Comparison of ENCODE assay signal across 17 cellular contexts in genomic region chr14:68254669-68255527, GRCh38.
A peak's percentile ranks its signal among the peaks of the same experiment; 100 is the strongest.
DNase-seq lines count a peak whose midpoint lies in the region; ATAC-seq, FAIRE-seq and TF ChIP-seq lines count a peak whose summit lies in the region.
"Had no signal": no experiment of that assay in that cellular context is flagged by ENCODE, and none has a peak within 500 bp of the region (broad histone marks: within the 10 kb centered on the region; RNA-seq: fewer than 3 reads in every experiment).

No MANE protein-coding gene starts in this region.

- H3K27me3 ChIP-seq in HepG2 (ENCODE audit: control insufficient read depth in 1 of 2, insufficient read depth in 2 of 2, low read length in 2 of 2), result no peaks in the 10 kb centered on the region
- no peaks in the 10 kb centered on the region for H3K27me3 ChIP-seq in right lobe of liver
- no peaks in the 10 kb centered on the region for H3K27me3 ChIP-seq in muscle layer of colon (ENCODE audit: control insufficient read depth in 1 of 2, insufficient read depth in 2 of 2, low read length in 2 of 2)
- H3K27me3 ChIP-seq in vagina, result no peaks in the 10 kb centered on the region
- H3K27me3 ChIP-seq: Peyer's patch had no signal

- H3K9ac ChIP-seq in HepG2 (ENCODE audit: insufficient read depth, low read depth, low read length), result no peak overlapping the region
- H3K9ac ChIP-seq in muscle layer of colon (ENCODE audit: low read length), result no peak overlapping the region

- H3K36me3 Mint-ChIP-seq in WTC11, result no peaks in the 10 kb centered on the region
- H3K36me3 Mint-ChIP-seq in activated T-helper 1 cell treated with anti-CD3 and anti-CD28 coated beads, Interleukin-12 subunit alpha, Interleukin-12 subunit beta, Interleukin-2, Interleukin-4 antibody, amounts not matched to agents 30 ng/mL and 10 ng/mL and 1 ng/mL, durations not matched to agents 14 hours and 24 hours and 36 hours (ENCODE audit: low read depth), result no peaks in the 10 kb centered on the region
- H3K36me3 Mint-ChIP-seq: activated naive CD8-positive, alpha-beta T cell treated with anti-CD3 and anti-CD28 coated beads, Interleukin-2, amount 10 ng/mL, durations not matched to agents 7 days and 5 days had no signal

- POLR2A ChIA-PET in HepG2 (lab: Yijun Ruan, JAX) (interaction anchor here (0.9 kb wide), 1 partner anchor 543 kb away, joined by 3 read pairs; no protein-coding TSS in a partner anchor), WTC11 (lab: Charles Lee) (no interaction called here)

- TF ChIP-seq POLR2A in HepG2 (IDR thresholded peaks at IDR 0.05; ENCODE audit: insufficient read depth in 1 of 2, low read depth in 2 of 2, low read length in 2 of 2), result no peak
- no peak for TF ChIP-seq POLR2A in right lobe of liver (IDR thresholded peaks at IDR 0.05)
- TF ChIP-seq POLR2A in vagina (IDR thresholded peaks at IDR 0.05), result no peak

- CTCF ChIA-PET in HepG2 (lab: Yijun Ruan, JAX; ENCODE audit: low intra/inter-chr PET ratio, low total read pairs), result no interaction called here
- CTCF ChIA-PET in WTC11 (lab: Charles Lee), result no interaction called here

- H3K9me3 ChIP-seq in HepG2 (ENCODE audit: low read length) (no peaks in the 10 kb centered on the region), right lobe of liver (no peaks in the 10 kb centered on the region), muscle layer of colon (ENCODE audit: low read length) (no peaks in the 10 kb centered on the region), vagina (no peaks in the 10 kb centered on the region), mucosa of descending colon (no peaks in the 10 kb centered on the region)
- H3K9me3 ChIP-seq: Peyer's patch had no signal

- no peak overlapping the region for H3K4me3 ChIP-seq in HepG2 (replicated peaks in 1 of 3; ENCODE audit: insufficient read depth in 1 of 3, low read depth in 2 of 3, low read length in 3 of 3)
- no peak overlapping the region for H3K4me3 ChIP-seq in right lobe of liver
- no peak overlapping the region for H3K4me3 ChIP-seq in muscle layer of colon (ENCODE audit: low read depth in 1 of 2, low read length in 2 of 2)
- no peak overlapping the region for H3K4me3 ChIP-seq in vagina
- H3K4me3 ChIP-seq in mucosa of descending colon, result no peak overlapping the region
- H3K4me3 ChIP-seq: Peyer's patch had no signal

- H3K27ac ChIP-seq in HepG2 (ENCODE audit: extremely low read length, insufficient read depth, low read length) (peak overlapping the region; percentile 25), right lobe of liver (no peak overlapping the region), muscle layer of colon (ENCODE audit: low read depth, low read length) (peak overlapping the region; percentile 28), vagina (peak overlapping the region; percentile 7)
- H3K27ac ChIP-seq: Peyer's patch had no signal

- H3K9me3 Mint-ChIP-seq in WTC11, result no peaks in the 10 kb centered on the region
- no peaks in the 10 kb centered on the region for H3K9me3 Mint-ChIP-seq in activated T-helper 1 cell treated with anti-CD3 and anti-CD28 coated beads, Interleukin-12 subunit alpha, Interleukin-12 subunit beta, Interleukin-2, Interleukin-4 antibody, amounts not matched to agents 30 ng/mL and 10 ng/mL and 1 ng/mL, durations not matched to agents 14 hours and 24 hours and 36 hours
- H3K9me3 Mint-ChIP-seq: activated naive CD8-positive, alpha-beta T cell treated with anti-CD3 and anti-CD28 coated beads, Interleukin-2, amount 10 ng/mL, durations not matched to agents 7 days and 5 days had no signal

- in situ Hi-C loops in HepG2 (cut with HindIII; ENCODE audit: extremely low pct_ligation_motif_present, low pct_unique_long_range_greater_than_20kb), result no loop called here

- TF ChIP-seq CTCF in HepG2 (CRISPR knock-in tag; IDR thresholded peaks at IDR 0.05), result no peak
- TF ChIP-seq CTCF in right lobe of liver (IDR thresholded peaks at IDR 0.05), result no peak
- TF ChIP-seq CTCF in WTC11 (IDR thresholded peaks at IDR 0.05), result no peak
- TF ChIP-seq CTCF in vagina (IDR thresholded peaks at IDR 0.05), result no peak
- TF ChIP-seq CTCF in mucosa of descending colon (IDR thresholded peaks at IDR 0.05), result no peak

- H3K36me3 ChIP-seq in HepG2 (replicated peaks in 1 of 2; ENCODE audit: control insufficient read depth in 1 of 2, insufficient read depth in 2 of 2, low read length in 2 of 2) (no peaks in the 10 kb centered on the region), right lobe of liver (no peaks in the 10 kb centered on the region), muscle layer of colon (ENCODE audit: insufficient read depth, low read length) (no peaks in the 10 kb centered on the region), vagina (no peaks in the 10 kb centered on the region), mucosa of descending colon (ENCODE audit: low read depth) (no peaks in the 10 kb centered on the region)
- H3K36me3 ChIP-seq: Peyer's patch had no signal

- intact Hi-C loops in HepG2 (cut with micrococcal nuclease; ENCODE audit: unreplicated experiment), result loop anchor here (1.0 to 10.0 kb wide), 2 partner anchors 33 to 350 kb away; no protein-coding TSS in a partner anchor
- intact Hi-C loops in right lobe of liver (cut with DNase I), result loop anchor here in 1 of 2 donors (10.0 kb wide), 1 partner anchor 560 kb away; no protein-coding TSS in a partner anchor
- intact Hi-C loops in vagina (cut with DNase I), result loop anchor here (5.0 kb wide), 1 partner anchor 1082 kb away; no protein-coding TSS in a partner anchor
- intact Hi-C loops in activated T-helper 1 cell treated with anti-CD3 and anti-CD28 coated beads, Interleukin-12 subunit alpha, Interleukin-12 subunit beta, Interleukin-2, Interleukin-4 antibody, amounts not matched to agents 30 ng/mL and 10 ng/mL and 1 ng/mL, durations not matched to agents 14 hours and 24 hours and 36 hours (cut with micrococcal nuclease), result no loop called here
- intact Hi-C loops in mucosa of descending colon (cut with DNase I, micrococcal nuclease), result loop anchor here in 1 of 2 donors (10.0 kb wide), 2 partner anchors 50 to 560 kb away; no protein-coding TSS in a partner anchor

- WGBS in HepG2 (ENCODE audit: low lambda C conversion rate), result 12% methylated on average over 1 of the region's 1 CpG
- 100% methylated on average over 1 of the region's 1 CpG for WGBS in right lobe of liver (ENCODE audit: insufficient coverage, low coverage, low lambda C conversion rate, missing lambda C conversion rate)

- H2AFZ ChIP-seq in HepG2 (ENCODE audit: low read length), result no peak overlapping the region

- peak overlapping the region; percentile 50 for H3K4me2 ChIP-seq in HepG2 (ENCODE audit: low read depth, low read length)

- H3K4me1 ChIP-seq in HepG2 (ENCODE audit: insufficient read depth, low read length) (peaks cover 51% of the 10 kb centered on the region), right lobe of liver (peaks cover 0 to 7% (median 0%) of the 10 kb centered on the region in 4 donors), muscle layer of colon (ENCODE audit: insufficient read depth, low read length) (peaks cover 44% of the 10 kb centered on the region), vagina (peaks cover 39% of the 10 kb centered on the region), mucosa of descending colon (ENCODE audit: low read depth) (no peaks in the 10 kb centered on the region)

- no peak for TF ChIP-seq RAD21 in HepG2 (CRISPR knock-in tag; IDR thresholded peaks at IDR 0.05)

- peak overlapping the region; percentile 72 for H3K27ac Mint-ChIP-seq in WTC11
- no peak overlapping the region for H3K27ac Mint-ChIP-seq in activated T-helper 1 cell treated with anti-CD3 and anti-CD28 coated beads, Interleukin-12 subunit alpha, Interleukin-12 subunit beta, Interleukin-2, Interleukin-4 antibody, amounts not matched to agents 30 ng/mL and 10 ng/mL and 1 ng/mL, durations not matched to agents 14 hours and 24 hours and 36 hours
- H3K27ac Mint-ChIP-seq: activated naive CD8-positive, alpha-beta T cell treated with anti-CD3 and anti-CD28 coated beads, Interleukin-2, amount 10 ng/mL, durations not matched to agents 7 days and 5 days had no signal

- TF ChIP-seq EP300 in HepG2 (IDR thresholded peaks at IDR 0.05; ENCODE audit: low read depth in 2 of 2, low read length in 2 of 2) (peak in 1 of 2 experiments; percentile 89; a peak in 2 of 4 replicates), HepG2 (CRISPR knock-in tag; IDR thresholded peaks at IDR 0.05; ENCODE audit: borderline replicate concordance) (peak; percentile 50; the same call in 1 of the 2 replicates)

- H4K20me1 ChIP-seq in HepG2 (ENCODE audit: insufficient read depth, low read length), result no peaks in the 10 kb centered on the region

- peak; percentile 96 for FAIRE-seq in HepG2 (lab: Jason Lieb, UNC)
- FAIRE-seq: endometrium, keratinocyte had no signal

- no peaks in the 10 kb centered on the region for H3K79me2 ChIP-seq in HepG2 (ENCODE audit: insufficient read depth, low read length)

- BruUV-seq in HepG2 (replicated peaks; lab: Mats Ljungman, UMichigan), result no TSS peak

- peaks cover 84% of the 10 kb centered on the region for H3K4me1 Mint-ChIP-seq in WTC11
- H3K4me1 Mint-ChIP-seq in activated T-helper 1 cell treated with anti-CD3 and anti-CD28 coated beads, Interleukin-12 subunit alpha, Interleukin-12 subunit beta, Interleukin-2, Interleukin-4 antibody, amounts not matched to agents 30 ng/mL and 10 ng/mL and 1 ng/mL, durations not matched to agents 14 hours and 24 hours and 36 hours (ENCODE audit: low read depth), result peaks cover 34% of the 10 kb centered on the region

- H3K4me3 Mint-ChIP-seq in WTC11, result no peak overlapping the region
- no peak overlapping the region for H3K4me3 Mint-ChIP-seq in activated T-helper 1 cell treated with anti-CD3 and anti-CD28 coated beads, Interleukin-12 subunit alpha, Interleukin-12 subunit beta, Interleukin-2, Interleukin-4 antibody, amounts not matched to agents 30 ng/mL and 10 ng/mL and 1 ng/mL, durations not matched to agents 14 hours and 24 hours and 36 hours
- H3K4me3 Mint-ChIP-seq: activated naive CD8-positive, alpha-beta T cell treated with anti-CD3 and anti-CD28 coated beads, Interleukin-2, amount 10 ng/mL, durations not matched to agents 7 days and 5 days had no signal

- peak; percentile 83 for DNase-seq in HepG2 (ENCODE audit: low spot score)
- no peak for DNase-seq in right lobe of liver
- DNase-seq in WTC11 (ENCODE audit: low spot score), result no peak
- no peak for DNase-seq in vagina (ENCODE audit: extremely low spot score in 2 of 2)
- no peak for DNase-seq in activated T-helper 1 cell treated with anti-CD3 and anti-CD28 coated beads, Interleukin-12 subunit alpha, Interleukin-12 subunit beta, Interleukin-2, Interleukin-4 antibody, amounts not matched to agents 30 ng/mL and 10 ng/mL and 1 ng/mL, durations not matched to agents 14 hours and 24 hours and 36 hours (ENCODE audit: low spot score)
- no peak for DNase-seq in mucosa of descending colon
- DNase-seq: activated naive CD8-positive, alpha-beta T cell treated with anti-CD3 and anti-CD28 coated beads, Interleukin-2, amount 10 ng/mL, durations not matched to agents 7 days and 5 days; caudate nucleus; GOT3; NCI-H146; NCI-H510A; Peyer's patch; stimulated activated CD4-positive, alpha-beta T cell treated with anti-CD3 and anti-CD28 coated beads, Interleukin-2, amount 100 ng/mL, for 48 hours had no signal

- no peaks in the 10 kb centered on the region for H3K27me3 Mint-ChIP-seq in WTC11 (ENCODE audit: low read depth)
- H3K27me3 Mint-ChIP-seq in activated T-helper 1 cell treated with anti-CD3 and anti-CD28 coated beads, Interleukin-12 subunit alpha, Interleukin-12 subunit beta, Interleukin-2, Interleukin-4 antibody, amounts not matched to agents 30 ng/mL and 10 ng/mL and 1 ng/mL, durations not matched to agents 14 hours and 24 hours and 36 hours (ENCODE audit: insufficient read depth), result no peaks in the 10 kb centered on the region
- H3K27me3 Mint-ChIP-seq: activated naive CD8-positive, alpha-beta T cell treated with anti-CD3 and anti-CD28 coated beads, Interleukin-2, amount 10 ng/mL, durations not matched to agents 7 days and 5 days had no signal

- ATAC-seq in HepG2, result peak; percentile 37; the same call in 2 of the 3 replicates
- ATAC-seq in right lobe of liver, result no peak
- ATAC-seq in WTC11, result no peak
- no peak for ATAC-seq in GM19455 (IDR thresholded peaks at IDR 0.05; ENCODE audit: unreplicated experiment)
- ATAC-seq in mucosa of descending colon, result no peak

Comparison
In these comparisons a context has a peak if more than half of its experiments do, and no peak if none do; other contexts are left out.
1. H3K27ac ChIP-seq: peak in HepG2 (single experiment), muscle layer of colon (single experiment) and vagina (single experiment); none in right lobe of liver (0 of 3).
2. Of the 50 proteins assayed by ChIP-seq in both HepG2 and WTC11: peak only in HepG2: ATF2, FOXJ3, FOXK1, FOXP1, FOXP4, NR2C2 and 2 more; only in WTC11: none; in both: none; in neither: 41; mixed calls (peak in some experiments, not most) for 1.